ENCODE assay signal across 22 cellular contexts in genomic region chr4:56953680-56954520, GRCh38. TPM values are rescaled to one million over a fixed set of nuclear protein-coding genes. Genes with fewer than 3 reads are reported as not detected.
DNase-seq lines count a peak whose midpoint lies in the region; ATAC-seq and TF ChIP-seq lines count a peak whose summit lies in the region.
"Had no signal": no experiment of that assay in that cellular context is flagged by ENCODE, and none has a peak within 500 bp of the region (broad histone marks: within the 10 kb centered on the region; RNA-seq: fewer than 3 reads in every experiment).

No MANE protein-coding gene starts in this region.

- DNase-seq in COLO829 (ENCODE audit: low spot score) (peak; percentile 48), caudate nucleus (lab: John Stamatoyannopoulos, UW) (peak in 21 of 61 donors; percentile 1 to 43 (median 9)), inferior parietal cortex (ENCODE audit: extremely low spot score) (peak; percentile 38), putamen (ENCODE audit: low spot score) (peak; percentile 61), mammary epithelial cell (no peak), MV-4-11 (lab: John Stamatoyannopoulos, UW) (no peak)
- DNase-seq: CD4-positive, alpha-beta T cell; COR-L47; DMS53; KBM-7; NCI-H2029; NCI-H2171; NCI-H226; NCI-H510A; NCI-H69; Right ventricle myocardium superior; RPMI8226 had no signal

- no peaks in the 10 kb centered on the region for H3K79me2 ChIP-seq in mammary epithelial cell (ENCODE audit: insufficient read depth, low read length)

- H3K4me1 ChIP-seq in mammary epithelial cell (ENCODE audit: insufficient read depth, low read length), result peaks cover 7% of the 10 kb centered on the region

- no peak for ATAC-seq in HG03196 (IDR thresholded peaks at IDR 0.05; ENCODE audit: unreplicated experiment)
- no peak for ATAC-seq in GM19395 (IDR thresholded peaks at IDR 0.05; ENCODE audit: unreplicated experiment)
- ATAC-seq: HCT116 had no signal

- 75% methylated on average over 9 of the region's 9 CpGs for WGBS in mammary epithelial cell (ENCODE audit: low coverage, missing lambda C conversion rate)

- no peaks in the 10 kb centered on the region for H4K20me1 ChIP-seq in mammary epithelial cell (ENCODE audit: insufficient read depth, low read length)
- H4K20me1 ChIP-seq: BLaER1 treated with 17β-estradiol and CSF1 and Interleukin-3, amounts not matched to agents 10 nM and 100 nM had no signal

- no peaks in the 10 kb centered on the region for H3K36me3 ChIP-seq in mammary epithelial cell (ENCODE audit: insufficient read depth, low read length)
- H3K36me3 ChIP-seq: BLaER1 treated with 17β-estradiol and CSF1 and Interleukin-3, amounts not matched to agents 10 nM and 100 nM; SJSA1 had no signal

- in situ Hi-C loops in mammary epithelial cell (cut with MboI; ENCODE audit: low sequenced_read_pairs in 2 of 2), result no loop called here

- no peak overlapping the region for H3K4me2 ChIP-seq in mammary epithelial cell (ENCODE audit: insufficient read depth, low read depth, low read length)
- H3K4me2 ChIP-seq: BLaER1 treated with 17β-estradiol and CSF1 and Interleukin-3, amounts not matched to agents 10 nM and 100 nM had no signal

- CTCF ChIA-PET in mammary epithelial cell (lab: Charles Lee; ENCODE audit: low non-redundant PET), result no interaction called here

- no peaks in the 10 kb centered on the region for H3K27me3 ChIP-seq in mammary epithelial cell (ENCODE audit: insufficient read depth, low read length)
- H3K27me3 ChIP-seq: BLaER1 treated with 17β-estradiol and CSF1 and Interleukin-3, amounts not matched to agents 10 nM and 100 nM; SJSA1 had no signal

- H3K9me3 ChIP-seq in mammary epithelial cell (replicated peaks; ENCODE audit: insufficient read depth, low read length), result no peaks in the 10 kb centered on the region
- H3K9me3 ChIP-seq: BLaER1 treated with 17β-estradiol and CSF1 and Interleukin-3, amounts not matched to agents 10 nM and 100 nM; SJSA1 had no signal

- no peak overlapping the region for H3K4me3 ChIP-seq in mammary epithelial cell (replicated peaks in 1 of 3; ENCODE audit: insufficient read depth in 1 of 3, low read depth in 2 of 3, low read length in 3 of 3)
- H3K4me3 ChIP-seq: BLaER1 treated with 17β-estradiol and CSF1 and Interleukin-3, amounts not matched to agents 10 nM and 100 nM; SJSA1 had no signal

- intact Hi-C loops in mammary epithelial cell (cut with micrococcal nuclease), result no loop called here

- dilution Hi-C loops in mammary epithelial cell (cut with HindIII; ENCODE audit: low sequenced_read_pairs), result no loop called here

- H3K27ac ChIP-seq in caudate nucleus (ENCODE audit: low read depth, low read length) (peak overlapping the region; percentile 55), mammary epithelial cell (ENCODE audit: insufficient read depth, low read depth, low read length) (no peak overlapping the region)
- H3K27ac ChIP-seq: BLaER1 treated with 17β-estradiol and CSF1 and Interleukin-3, amounts not matched to agents 10 nM and 100 nM; SJSA1 had no signal

- BruUV-seq in mammary epithelial cell (replicated peaks; lab: Mats Ljungman, UMichigan), result no TSS peak

- TF ChIP-seq CTCF in mammary epithelial cell (conservative IDR thresholded peaks at IDR 0.05 in 1 of 2, IDR thresholded peaks at IDR 0.05 in 1 of 2; ENCODE audit: extremely low read depth in 1 of 2, insufficient read depth in 1 of 2, low read depth in 1 of 2, low read length in 2 of 2), result no peak

- H2AFZ ChIP-seq in mammary epithelial cell (ENCODE audit: low read depth, low read length), result no peak overlapping the region

- no peak overlapping the region for H3K9ac ChIP-seq in mammary epithelial cell (ENCODE audit: insufficient read depth, low read length)
- H3K9ac ChIP-seq: BLaER1 treated with 17β-estradiol and CSF1 and Interleukin-3, amounts not matched to agents 10 nM and 100 nM had no signal

RNA-seq across cellular contexts. Expression of gene NOA1, which starts 23.5 kb away (rescaled TPM):
- total RNA-seq in mammary epithelial cell, result 10 to 100 TPM; 16.1 to 22.7 TPM
- 15.2 TPM for polyA plus RNA-seq in mammary epithelial cell
- 10.2 TPM for polyA minus RNA-seq in mammary epithelial cell

RNA-seq across cellular contexts. Expression of gene POLR2B, which starts 24.8 kb away (rescaled TPM):
- total RNA-seq in mammary epithelial cell, result 100 to 1,000 TPM; 104 to 105 TPM
- 57.4 TPM for polyA plus RNA-seq in mammary epithelial cell
- polyA minus RNA-seq in mammary epithelial cell, result 56.2 TPM

RNA-seq across cellular contexts. Expression of gene REST, which starts 46.2 kb away (rescaled TPM):
- total RNA-seq in mammary epithelial cell, result 10 to 100 TPM; 45.6 to 52.2 TPM
- polyA plus RNA-seq in mammary epithelial cell, result 18.2 TPM
- 35.1 TPM for polyA minus RNA-seq in mammary epithelial cell

Comparison
In these comparisons a context has a peak if more than half of its experiments do, and no peak if none do; other contexts are left out.
1. DNase-seq: peak in COLO829 (single experiment), inferior parietal cortex (single experiment) and putamen (single experiment); none in mammary epithelial cell (single experiment) and MV-4-11 (single experiment).